1 cellular context compared by ENCODE assay signal in genomic region chr3:24522155-24522579, GRCh38.
TF ChIP-seq lines count a peak whose summit lies in the region.

No MANE protein-coding gene starts in this region.

TF ChIP-seq in HepG2, 621 proteins besides CTCF, POLR2A, EP300 and RAD21 (continued from another document):
- TF ChIP-seq MAX (IDR thresholded peaks at IDR 0.05) (peak; percentile 78), THAP11 (CRISPR knock-in tag; IDR thresholded peaks at IDR 0.05) (0 out of 2 replicates have a peak, but pooled peaks have one; percentile 2), GATA4 (IDR thresholded peaks at IDR 0.05; ENCODE audit: borderline replicate concordance, low read depth) (no peak), SMAD3 (CRISPR knock-in tag; IDR thresholded peaks at IDR 0.05) (0 out of 2 replicates have a peak, but pooled peaks have one; percentile 9), ZBTB4 (CRISPR knock-in tag; IDR thresholded peaks at IDR 0.05; ENCODE audit: borderline replicate concordance) (0 out of 2 replicates have a peak, but pooled peaks have one; percentile 34), ZMYM2 (CRISPR knock-in tag; IDR thresholded peaks at IDR 0.05) (peak; percentile 72), TEAD3 (CRISPR knock-in tag; optimal IDR thresholded peaks at IDR 0.05; ENCODE audit: borderline replicate concordance) (no peak), ATF7 (IDR thresholded peaks at IDR 0.05) (no peak), ATF7 (CRISPR knock-in tag; IDR thresholded peaks at IDR 0.05) (no peak), ZNF33A (CRISPR knock-in tag; IDR thresholded peaks at IDR 0.05; ENCODE audit: borderline replicate concordance) (no peak), ZFY (CRISPR knock-in tag; IDR thresholded peaks at IDR 0.05) (peak; percentile 46), HDAC2 (CRISPR knock-in tag; IDR thresholded peaks at IDR 0.05) (peak; percentile 57), ZNF766 (CRISPR knock-in tag; IDR thresholded peaks at IDR 0.05; ENCODE audit: borderline replicate concordance) (0 out of 2 replicates have a peak, but pooled peaks have one; percentile 50), ZNF562 (CRISPR knock-in tag; IDR thresholded peaks at IDR 0.05; ENCODE audit: borderline replicate concordance) (no peak), ZNF33B (CRISPR knock-in tag; IDR thresholded peaks at IDR 0.05) (peak; percentile 76; the same call in 1 of the 2 replicates), ZNF543 (CRISPR knock-in tag; IDR thresholded peaks at IDR 0.05) (0 out of 2 replicates have a peak, but pooled peaks have one; percentile 37), RFXAP (CRISPR knock-in tag; IDR thresholded peaks at IDR 0.05; ENCODE audit: borderline replicate concordance) (no peak), ZNF350 (CRISPR knock-in tag; IDR thresholded peaks at IDR 0.05; ENCODE audit: borderline replicate concordance, low read depth) (peak; percentile 73), FOXO1 (CRISPR knock-in tag; IDR thresholded peaks at IDR 0.05) (peak; percentile 50; the same call in 1 of the 2 replicates)
